In genomic region chr3:49501258-49501609, GRCh38 we compare ENCODE assay signal across 8 cellular contexts. TPM values are rescaled to one million over a fixed set of nuclear protein-coding genes. Genes with fewer than 3 reads are reported as not detected.
DNase-seq lines count a peak whose midpoint lies in the region; ATAC-seq and TF ChIP-seq lines count a peak whose summit lies in the region.

No MANE protein-coding gene starts in this region.

- ATAC-seq in gastrocnemius medialis = peak; percentile 75 to 83
- ATAC-seq in effector memory CD8-positive, alpha-beta T cell (replicated peaks) = no peak
- no peak for ATAC-seq in CD4-positive, alpha-beta T cell (ENCODE audit: poor library complexity)

- TF ChIP-seq CTCF in AG10803 (conservative IDR thresholded peaks at IDR 0.05; ENCODE audit: low read length) (no peak), ascending aorta (IDR thresholded peaks at IDR 0.05) (no peak), gastrocnemius medialis (IDR thresholded peaks at IDR 0.05 in 4 of 5, conservative IDR thresholded peaks at IDR 0.05 in 1 of 5) (no peak), dorsolateral prefrontal cortex (IDR thresholded peaks at IDR 0.05 in 54 of 56, conservative IDR thresholded peaks at IDR 0.05 in 2 of 56; ENCODE audit: low read depth in 1 of 56, partially characterized antibody in 56 of 56) (no peak)
- TF ChIP-seq CTCF in CD4-positive, alpha-beta T cell (IDR thresholded peaks at IDR 0.05) = no peak

- H3K4me3 ChIP-seq in AG10803 (ENCODE audit: low read length) (peak overlapping the region; percentile 4), ascending aorta (peak overlapping the region in 1 of 2 donors; percentile 22), gastrocnemius medialis (peak overlapping the region in 1 of 4 donors; percentile 17), dorsolateral prefrontal cortex (no peak overlapping the region)

- H3K36me3 ChIP-seq in ascending aorta = no peaks in the 10 kb centered on the region
- H3K36me3 ChIP-seq in gastrocnemius medialis = no peaks in the 10 kb centered on the region

- no peaks in the 10 kb centered on the region for H3K9me3 ChIP-seq in ascending aorta
- H3K9me3 ChIP-seq in gastrocnemius medialis = no peaks in the 10 kb centered on the region
- H3K9me3 ChIP-seq in CD4-positive, alpha-beta T cell (ENCODE audit: control insufficient read depth, low read length) = no peaks in the 10 kb centered on the region

- peaks cover 6 to 26% of the 10 kb centered on the region in 2 donors for H3K4me1 ChIP-seq in ascending aorta
- peaks cover 43 to 51% of the 10 kb centered on the region in 2 donors for H3K4me1 ChIP-seq in gastrocnemius medialis

- H3K27ac ChIP-seq in ascending aorta (peak overlapping the region; percentile 92 to 93), gastrocnemius medialis (peak overlapping the region; percentile 89 to 99 (median 96)), dorsolateral prefrontal cortex (peak overlapping the region in 16 of 59 donors; percentile 14 to 72 (median 52))
- no peak overlapping the region for H3K27ac ChIP-seq in CD4-positive, alpha-beta T cell (ENCODE audit: low read depth, low read length)

- CTCF ChIA-PET in CD4-positive, alpha-beta T cell (lab: Charles Lee) = no interaction called here

- no peak for DNase-seq in AG10803 (ENCODE audit: low read depth)
- DNase-seq in ascending aorta (ENCODE audit: low spot score in 2 of 2) = no peak
- DNase-seq in hepatic stellate cell (ENCODE audit: low spot score) = peak; percentile 29
- peak in 1 of 2 donors; percentile 62 for DNase-seq in gastrocnemius medialis
- DNase-seq in effector memory CD8-positive, alpha-beta T cell = no peak
- DNase-seq in dorsolateral prefrontal cortex = no peak
- no peak for DNase-seq in CD4-positive, alpha-beta T cell
- DNase-seq in NCI-H2171 treated with DMSO at 0.1 percent for 48 hours (lab: John Stamatoyannopoulos, UW) = no peak

- peak overlapping the region in 1 of 2 donors; percentile 62 for H3K27ac Mint-ChIP-seq in effector memory CD8-positive, alpha-beta T cell
- H3K27ac Mint-ChIP-seq in CD4-positive, alpha-beta T cell = no peak overlapping the region

- in situ Hi-C loops in gastrocnemius medialis (cut with MboI; ENCODE audit: low sequenced_read_pairs in 4 of 4) = no loop called here

- H3K9me3 Mint-ChIP-seq in effector memory CD8-positive, alpha-beta T cell = no peaks in the 10 kb centered on the region
- no peaks in the 10 kb centered on the region for H3K9me3 Mint-ChIP-seq in CD4-positive, alpha-beta T cell

- peaks cover 6% of the 10 kb centered on the region for H3K36me3 Mint-ChIP-seq in effector memory CD8-positive, alpha-beta T cell (ENCODE audit: insufficient read depth)
- H3K36me3 Mint-ChIP-seq in CD4-positive, alpha-beta T cell (ENCODE audit: low read depth) = peaks cover 29% of the 10 kb centered on the region

- no peak overlapping the region for H3K4me3 Mint-ChIP-seq in effector memory CD8-positive, alpha-beta T cell
- H3K4me3 Mint-ChIP-seq in CD4-positive, alpha-beta T cell = no peak overlapping the region

- H3K4me1 Mint-ChIP-seq in effector memory CD8-positive, alpha-beta T cell (ENCODE audit: low read depth in 2 of 2) = peaks cover 21 to 24% of the 10 kb centered on the region in 2 donors
- peaks cover 24% of the 10 kb centered on the region for H3K4me1 Mint-ChIP-seq in CD4-positive, alpha-beta T cell (ENCODE audit: low read depth)

- intact Hi-C loops in ascending aorta (cut with DNase I) (loop anchor here (1.0 to 5.0 kb wide), 2 partner anchors 32 to 661 kb away; no protein-coding TSS in a partner anchor), gastrocnemius medialis (cut with DNase I; ENCODE audit: low total_unique reads) (loop anchor here (1.0 kb wide), 1 partner anchor 31 kb away; the partner anchor contains the start of gene DAG1), dorsolateral prefrontal cortex (cut with DNase I) (no loop called here)
- intact Hi-C loops in CD4-positive, alpha-beta T cell (cut with DNase I, micrococcal nuclease) = no loop called here

- no peak for TF ChIP-seq POLR2A in gastrocnemius medialis (IDR thresholded peaks at IDR 0.05)

- H3K27me3 ChIP-seq in ascending aorta (no peaks in the 10 kb centered on the region), gastrocnemius medialis (no peaks in the 10 kb centered on the region), dorsolateral prefrontal cortex (no peaks in the 10 kb centered on the region)
- no peaks in the 10 kb centered on the region for H3K27me3 ChIP-seq in CD4-positive, alpha-beta T cell (ENCODE audit: control insufficient read depth, insufficient read depth, low read length)

- POLR2A ChIA-PET in CD4-positive, alpha-beta T cell (lab: Charles Lee) = no interaction called here

- no peaks in the 10 kb centered on the region for H3K27me3 Mint-ChIP-seq in effector memory CD8-positive, alpha-beta T cell
- H3K27me3 Mint-ChIP-seq in CD4-positive, alpha-beta T cell = no peaks in the 10 kb centered on the region

RNA-seq across cellular contexts. Expression of gene DAG1, which starts 31.2 kb away (rescaled TPM):
- total RNA-seq in ascending aorta (57.9 TPM), gastrocnemius medialis (100 to 1,000 TPM in 3 of 4 donors, 10 to 100 TPM in 1; 95.0 to 177 (median 109) TPM), dorsolateral prefrontal cortex (10 to 100 TPM; 41.2 to 99.6 (median 56.6) TPM)
- total RNA-seq in CD4-positive, alpha-beta T cell = 10 to 100 TPM; 15.0 to 18.3 TPM

RNA-seq across cellular contexts. Expression of gene BSN, which starts 53.0 kb away (rescaled TPM):
- total RNA-seq in ascending aorta = 0.85 TPM
- under 1 TPM; 0.10 to 0.24 (median 0.21) TPM for total RNA-seq in gastrocnemius medialis
- total RNA-seq in dorsolateral prefrontal cortex = 100 to 1,000 TPM in 115 of 120 experiments, 10 to 100 TPM in 5; 47.8 to 218 (median 156) TPM
- total RNA-seq in CD4-positive, alpha-beta T cell = under 1 TPM; 0.08 to 0.11 TPM

Comparison
In these comparisons a context has a peak if more than half of its experiments do, and no peak if none do; other contexts are left out.
1. ATAC-seq: peak in gastrocnemius medialis (2 of 2); none in effector memory CD8-positive, alpha-beta T cell (single experiment) and CD4-positive, alpha-beta T cell (single experiment).
2. RNA of gene BSN, which starts 53.0 kb away (total RNA-seq): 47.8 to 218 TPM in dorsolateral prefrontal cortex; 0.85 TPM in ascending aorta (single experiment), 0.10 to 0.24 TPM in gastrocnemius medialis and 0.08 to 0.11 TPM in CD4-positive, alpha-beta T cell; every median in the first group is over 10 times any median in the second.
3. intact Hi-C loops: an anchor here in ascending aorta (1.0 to 5.0 kb wide) and gastrocnemius medialis (1.0 kb wide); none called in dorsolateral prefrontal cortex and CD4-positive, alpha-beta T cell.